ENCODE assay signal across 1 cellular context in the genomic region with DNA sequence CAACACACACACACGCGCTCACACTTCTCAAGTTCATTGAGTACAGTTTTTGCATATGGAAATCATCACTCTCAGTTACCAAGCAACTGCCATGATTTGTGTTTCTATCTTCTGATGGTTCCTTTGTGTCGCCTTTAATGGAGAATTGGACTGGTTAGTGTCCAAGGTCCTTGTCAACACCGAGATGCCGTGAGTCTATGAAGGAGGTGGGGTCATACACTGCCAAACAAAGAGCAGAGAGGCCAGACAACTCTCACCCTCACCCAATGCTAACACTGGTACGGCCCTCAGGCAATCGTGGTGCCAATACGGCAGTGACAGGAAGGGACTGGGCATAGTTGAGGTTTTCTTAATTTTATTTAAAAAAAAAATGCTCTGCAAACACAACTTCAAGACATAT.
A peak's percentile ranks its signal among the peaks of the same experiment; 100 is the strongest.
TF ChIP-seq lines count a peak whose summit lies in the region.

No MANE protein-coding gene starts in this region.

TF ChIP-seq in HepG2, 621 proteins besides CTCF, POLR2A, EP300 and RAD21:
- TF ChIP-seq FOXA1 (IDR thresholded peaks at IDR 0.05), result no peak
- peak; percentile 17; the same call in 1 of the 2 replicates for TF ChIP-seq FOXA1 (CRISPR knock-in tag; IDR thresholded peaks at IDR 0.05)
- no peak for TF ChIP-seq FOXP1 (IDR thresholded peaks at IDR 0.05)
- TF ChIP-seq FOXP1 (CRISPR knock-in tag; IDR thresholded peaks at IDR 0.05), result 0 out of 2 replicates have a peak, but pooled peaks have one; percentile 30
- no peak for TF ChIP-seq ZNF510 (CRISPR knock-in tag; IDR thresholded peaks at IDR 0.05; ENCODE audit: low read depth)
- 0 out of 2 replicates have a peak, but pooled peaks have one; percentile 11 for TF ChIP-seq ZNF644 (CRISPR knock-in tag; IDR thresholded peaks at IDR 0.05; ENCODE audit: low read depth)
